Comparison of ENCODE assay signal across 9 cellular contexts in genomic region chr6:88492824-88493223, GRCh38.
DNase-seq lines count a peak whose midpoint lies in the region; ATAC-seq and TF ChIP-seq lines count a peak whose summit lies in the region.
"Had no signal": no experiment of that assay in that cellular context is flagged by ENCODE, and none has a peak within 500 bp of the region (broad histone marks: within the 10 kb centered on the region; RNA-seq: fewer than 3 reads in every experiment).

No MANE protein-coding gene starts in this region.

- H3K9me3 Mint-ChIP-seq in neural crest cell: peaks cover 6% of the 10 kb centered on the region

- H3K27ac Mint-ChIP-seq in neural crest cell (ENCODE audit: unreplicated experiment): no peak overlapping the region

- DNase-seq in GM03348 (ENCODE audit: low spot score) (peak; percentile 54), MM.1S (peak; percentile 15), cerebellar cortex (ENCODE audit: low spot score) (peak; percentile 50), neural crest cell (ENCODE audit: low read depth, low spot score) (no peak), CD1c-positive myeloid dendritic cell (ENCODE audit: extremely low spot score) (no peak), NCI-H2107 (lab: John Stamatoyannopoulos, UW) (no peak), T-helper 2 cell (no peak)
- DNase-seq: NCI-H526 treated with DMSO at 0.1 percent for 48 hours had no signal

- H3K27ac ChIP-seq in MM.1S (ENCODE audit: low read length): no peak overlapping the region

- H3F3A ChIP-seq in MM.1S (ENCODE audit: insufficient read depth, low read length): no peaks in the 10 kb centered on the region

- H3K4me3 ChIP-seq in MM.1S (ENCODE audit: low read length): no peak overlapping the region

- H3K4me2 ChIP-seq in MM.1S (ENCODE audit: low read depth, low read length): no peak overlapping the region

- no peaks in the 10 kb centered on the region for H3K36me3 ChIP-seq in MM.1S (replicated peaks; ENCODE audit: insufficient read depth, low read length)

- H3K4me1 ChIP-seq in MM.1S (ENCODE audit: low read length): no peaks in the 10 kb centered on the region

- TF ChIP-seq CTCF in MM.1S (IDR thresholded peaks at IDR 0.05; ENCODE audit: low read length) (peak; percentile 43), neural crest cell (conservative IDR thresholded peaks at IDR 0.05) (peak; percentile 60)

- peaks cover 14% of the 10 kb centered on the region for H3K4me1 Mint-ChIP-seq in neural crest cell

- no peaks in the 10 kb centered on the region for H3K27me3 Mint-ChIP-seq in neural crest cell (ENCODE audit: low read depth)

- no peak overlapping the region for H3K9ac ChIP-seq in MM.1S (ENCODE audit: low read length)

- H2AFZ ChIP-seq in MM.1S (ENCODE audit: low read length): no peak overlapping the region

- no peaks in the 10 kb centered on the region for H3K79me2 ChIP-seq in MM.1S (ENCODE audit: low read length)

- H3K9me3 ChIP-seq in MM.1S (replicated peaks; ENCODE audit: insufficient read depth, low read length): no peaks in the 10 kb centered on the region

- H3K4me3 Mint-ChIP-seq in neural crest cell: no peak overlapping the region

- no peaks in the 10 kb centered on the region for H3K9me2 ChIP-seq in MM.1S (replicated peaks; ENCODE audit: insufficient read depth, low read length)

- H3K36me3 Mint-ChIP-seq in neural crest cell (ENCODE audit: low read depth): peaks cover 2% of the 10 kb centered on the region

- H4K20me1 ChIP-seq in MM.1S (ENCODE audit: insufficient read depth, low read length): no peaks in the 10 kb centered on the region

- ATAC-seq in HG02885 (IDR thresholded peaks at IDR 0.05; ENCODE audit: poor library complexity, unreplicated experiment): no peak

- no peaks in the 10 kb centered on the region for H3K27me3 ChIP-seq in MM.1S (replicated peaks; ENCODE audit: insufficient read depth, low read length)

Comparison
In these comparisons a context has a peak if more than half of its experiments do, and no peak if none do; other contexts are left out.
1. DNase-seq: peak in GM03348 (single experiment), MM.1S (single experiment) and cerebellar cortex (single experiment); none in neural crest cell (single experiment), CD1c-positive myeloid dendritic cell (single experiment), NCI-H2107 (single experiment) and T-helper 2 cell (0 of 5).